ENCODE assay signal across 1 cellular context in genomic region chr11:65636810-65637557, GRCh38.
A peak's percentile ranks its signal among the peaks of the same experiment; 100 is the strongest.
TF ChIP-seq lines count a peak whose summit lies in the region.

No MANE protein-coding gene starts in this region.

TF ChIP-seq in HepG2, 621 proteins besides CTCF, POLR2A, EP300 and RAD21 (continues in another document):
- TF ChIP-seq NPAS2 (CRISPR knock-in tag; IDR thresholded peaks at IDR 0.05; ENCODE audit: borderline replicate concordance) (no peak), ZNF451 (CRISPR knock-in tag; IDR thresholded peaks at IDR 0.05) (no peak), CREB3 (CRISPR knock-in tag; IDR thresholded peaks at IDR 0.05) (no peak), CBX2 (IDR thresholded peaks at IDR 0.05; ENCODE audit: low read depth, low read length) (no peak), CBX2 (CRISPR knock-in tag; IDR thresholded peaks at IDR 0.05; ENCODE audit: low read depth) (no peak), E2F5 (CRISPR knock-in tag; conservative IDR thresholded peaks at IDR 0.05) (no peak), GLI4 (CRISPR knock-in tag; IDR thresholded peaks at IDR 0.05; ENCODE audit: borderline replicate concordance) (no peak), ZNF205 (CRISPR knock-in tag; IDR thresholded peaks at IDR 0.05) (no peak), ZFP41 (CRISPR knock-in tag; IDR thresholded peaks at IDR 0.05; ENCODE audit: borderline replicate concordance) (no peak), NFKB2 (CRISPR knock-in tag; IDR thresholded peaks at IDR 0.05; ENCODE audit: borderline replicate concordance) (no peak), NCOA2 (CRISPR knock-in tag; IDR thresholded peaks at IDR 0.05) (no peak), FOXK2 (IDR thresholded peaks at IDR 0.05) (no peak), CERS6 (CRISPR knock-in tag; IDR thresholded peaks at IDR 0.05) (no peak), MZF1 (CRISPR knock-in tag; IDR thresholded peaks at IDR 0.05; ENCODE audit: borderline replicate concordance) (no peak), WIZ (CRISPR knock-in tag; IDR thresholded peaks at IDR 0.05) (no peak), ZNF652 (CRISPR knock-in tag; IDR thresholded peaks at IDR 0.05; ENCODE audit: borderline replicate concordance, low read depth) (no peak), XBP1 (CRISPR knock-in tag; IDR thresholded peaks at IDR 0.05) (no peak), KLF15 (CRISPR knock-in tag; IDR thresholded peaks at IDR 0.05; ENCODE audit: borderline replicate concordance) (no peak), KDM1A (CRISPR knock-in tag; IDR thresholded peaks at IDR 0.05) (no peak), JUNB (CRISPR knock-in tag; IDR thresholded peaks at IDR 0.05; ENCODE audit: borderline replicate concordance) (no peak), SCMH1 (CRISPR knock-in tag; IDR thresholded peaks at IDR 0.05; ENCODE audit: borderline replicate concordance) (no peak), ZNF788 (CRISPR knock-in tag; IDR thresholded peaks at IDR 0.05; ENCODE audit: borderline replicate concordance) (0 out of 2 replicates have a peak, but pooled peaks have one; percentile 4), NR2F2 (IDR thresholded peaks at IDR 0.05; ENCODE audit: borderline replicate concordance, low read depth) (0 out of 2 replicates have a peak, but pooled peaks have one; percentile 51), SNAPC2 (CRISPR knock-in tag; IDR thresholded peaks at IDR 0.05) (no peak), ETS1 (CRISPR knock-in tag; IDR thresholded peaks at IDR 0.05) (no peak), MTA1 (CRISPR knock-in tag; IDR thresholded peaks at IDR 0.05; ENCODE audit: borderline replicate concordance) (0 out of 2 replicates have a peak, but pooled peaks have one; percentile 31), ZNF224 (CRISPR knock-in tag; IDR thresholded peaks at IDR 0.05) (no peak), ZNF570 (CRISPR knock-in tag; IDR thresholded peaks at IDR 0.05; ENCODE audit: borderline replicate concordance) (no peak), SAFB2 (CRISPR knock-in tag; IDR thresholded peaks at IDR 0.05; ENCODE audit: borderline replicate concordance, low read depth) (no peak), NR2C2 (CRISPR knock-in tag; IDR thresholded peaks at IDR 0.05; ENCODE audit: borderline replicate concordance) (peak; percentile 82), NCOA5 (CRISPR knock-in tag; IDR thresholded peaks at IDR 0.05) (no peak), ZNF232 (CRISPR knock-in tag; IDR thresholded peaks at IDR 0.05; ENCODE audit: borderline replicate concordance) (no peak), HNF4G (IDR thresholded peaks at IDR 0.05; ENCODE audit: borderline replicate concordance, low read depth, low read length) (peak; percentile 69; the same call in 1 of the 2 replicates), HNF4G (CRISPR knock-in tag; IDR thresholded peaks at IDR 0.05; ENCODE audit: borderline replicate concordance, low read depth) (no peak), HNF4A (CRISPR knock-in tag; IDR thresholded peaks at IDR 0.05) (peak; percentile 75), SOX13 (IDR thresholded peaks at IDR 0.05) (no peak), SOX13 (CRISPR knock-in tag; conservative IDR thresholded peaks at IDR 0.05 in 1 of 2, IDR thresholded peaks at IDR 0.05 in 1 of 2) (no peak), ZBTB20 (CRISPR knock-in tag; IDR thresholded peaks at IDR 0.05; ENCODE audit: borderline replicate concordance, low read depth) (no peak), NR2F6 (IDR thresholded peaks at IDR 0.05) (peak; percentile 81), NR2F6 (CRISPR knock-in tag; IDR thresholded peaks at IDR 0.05) (peak; percentile 75), MYPOP (CRISPR knock-in tag; IDR thresholded peaks at IDR 0.05) (no peak), IKZF1 (IDR thresholded peaks at IDR 0.05) (no peak), ZSCAN9 (CRISPR knock-in tag; IDR thresholded peaks at IDR 0.05; ENCODE audit: borderline replicate concordance) (no peak)
- TF ChIP-seq, protein P1, sequence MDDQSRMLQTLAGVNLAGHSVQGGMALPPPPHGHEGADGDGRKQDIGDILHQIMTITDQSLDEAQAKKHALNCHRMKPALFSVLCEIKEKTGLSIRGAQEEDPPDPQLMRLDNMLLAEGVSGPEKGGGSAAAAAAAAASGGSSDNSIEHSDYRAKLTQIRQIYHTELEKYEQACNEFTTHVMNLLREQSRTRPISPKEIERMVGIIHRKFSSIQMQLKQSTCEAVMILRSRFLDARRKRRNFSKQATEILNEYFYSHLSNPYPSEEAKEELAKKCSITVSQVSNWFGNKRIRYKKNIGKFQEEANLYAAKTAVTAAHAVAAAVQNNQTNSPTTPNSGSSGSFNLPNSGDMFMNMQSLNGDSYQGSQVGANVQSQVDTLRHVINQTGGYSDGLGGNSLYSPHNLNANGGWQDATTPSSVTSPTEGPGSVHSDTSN (CRISPR knock-in tag; IDR thresholded peaks at IDR 0.05; ENCODE audit: borderline replicate concordance) = no peak
- TF ChIP-seq, protein P2, sequence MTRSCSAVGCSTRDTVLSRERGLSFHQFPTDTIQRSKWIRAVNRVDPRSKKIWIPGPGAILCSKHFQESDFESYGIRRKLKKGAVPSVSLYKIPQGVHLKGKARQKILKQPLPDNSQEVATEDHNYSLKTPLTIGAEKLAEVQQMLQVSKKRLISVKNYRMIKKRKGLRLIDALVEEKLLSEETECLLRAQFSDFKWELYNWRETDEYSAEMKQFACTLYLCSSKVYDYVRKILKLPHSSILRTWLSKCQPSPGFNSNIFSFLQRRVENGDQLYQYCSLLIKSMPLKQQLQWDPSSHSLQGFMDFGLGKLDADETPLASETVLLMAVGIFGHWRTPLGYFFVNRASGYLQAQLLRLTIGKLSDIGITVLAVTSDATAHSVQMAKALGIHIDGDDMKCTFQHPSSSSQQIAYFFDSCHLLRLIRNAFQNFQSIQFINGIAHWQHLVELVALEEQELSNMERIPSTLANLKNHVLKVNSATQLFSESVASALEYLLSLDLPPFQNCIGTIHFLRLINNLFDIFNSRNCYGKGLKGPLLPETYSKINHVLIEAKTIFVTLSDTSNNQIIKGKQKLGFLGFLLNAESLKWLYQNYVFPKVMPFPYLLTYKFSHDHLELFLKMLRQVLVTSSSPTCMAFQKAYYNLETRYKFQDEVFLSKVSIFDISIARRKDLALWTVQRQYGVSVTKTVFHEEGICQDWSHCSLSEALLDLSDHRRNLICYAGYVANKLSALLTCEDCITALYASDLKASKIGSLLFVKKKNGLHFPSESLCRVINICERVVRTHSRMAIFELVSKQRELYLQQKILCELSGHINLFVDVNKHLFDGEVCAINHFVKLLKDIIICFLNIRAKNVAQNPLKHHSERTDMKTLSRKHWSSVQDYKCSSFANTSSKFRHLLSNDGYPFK (CRISPR knock-in tag; IDR thresholded peaks at IDR 0.05; ENCODE audit: borderline replicate concordance) = no peak
- TF ChIP-seq, protein P3, sequence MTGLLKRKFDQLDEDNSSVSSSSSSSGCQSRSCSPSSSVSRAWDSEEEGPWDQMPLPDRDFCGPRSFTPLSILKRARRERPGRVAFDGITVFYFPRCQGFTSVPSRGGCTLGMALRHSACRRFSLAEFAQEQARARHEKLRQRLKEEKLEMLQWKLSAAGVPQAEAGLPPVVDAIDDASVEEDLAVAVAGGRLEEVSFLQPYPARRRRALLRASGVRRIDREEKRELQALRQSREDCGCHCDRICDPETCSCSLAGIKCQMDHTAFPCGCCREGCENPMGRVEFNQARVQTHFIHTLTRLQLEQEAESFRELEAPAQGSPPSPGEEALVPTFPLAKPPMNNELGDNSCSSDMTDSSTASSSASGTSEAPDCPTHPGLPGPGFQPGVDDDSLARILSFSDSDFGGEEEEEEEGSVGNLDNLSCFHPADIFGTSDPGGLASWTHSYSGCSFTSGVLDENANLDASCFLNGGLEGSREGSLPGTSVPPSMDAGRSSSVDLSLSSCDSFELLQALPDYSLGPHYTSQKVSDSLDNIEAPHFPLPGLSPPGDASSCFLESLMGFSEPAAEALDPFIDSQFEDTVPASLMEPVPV (CRISPR knock-in tag; IDR thresholded peaks at IDR 0.05) = no peak
- TF ChIP-seq, protein P4, sequence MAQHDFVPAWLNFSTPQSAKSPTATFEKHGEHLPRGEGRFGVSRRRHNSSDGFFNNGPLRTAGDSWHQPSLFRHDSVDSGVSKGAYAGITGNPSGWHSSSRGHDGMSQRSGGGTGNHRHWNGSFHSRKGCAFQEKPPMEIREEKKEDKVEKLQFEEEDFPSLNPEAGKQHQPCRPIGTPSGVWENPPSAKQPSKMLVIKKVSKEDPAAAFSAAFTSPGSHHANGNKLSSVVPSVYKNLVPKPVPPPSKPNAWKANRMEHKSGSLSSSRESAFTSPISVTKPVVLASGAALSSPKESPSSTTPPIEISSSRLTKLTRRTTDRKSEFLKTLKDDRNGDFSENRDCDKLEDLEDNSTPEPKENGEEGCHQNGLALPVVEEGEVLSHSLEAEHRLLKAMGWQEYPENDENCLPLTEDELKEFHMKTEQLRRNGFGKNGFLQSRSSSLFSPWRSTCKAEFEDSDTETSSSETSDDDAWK (CRISPR knock-in tag; IDR thresholded peaks at IDR 0.05) = no peak
- TF ChIP-seq, protein P5, sequence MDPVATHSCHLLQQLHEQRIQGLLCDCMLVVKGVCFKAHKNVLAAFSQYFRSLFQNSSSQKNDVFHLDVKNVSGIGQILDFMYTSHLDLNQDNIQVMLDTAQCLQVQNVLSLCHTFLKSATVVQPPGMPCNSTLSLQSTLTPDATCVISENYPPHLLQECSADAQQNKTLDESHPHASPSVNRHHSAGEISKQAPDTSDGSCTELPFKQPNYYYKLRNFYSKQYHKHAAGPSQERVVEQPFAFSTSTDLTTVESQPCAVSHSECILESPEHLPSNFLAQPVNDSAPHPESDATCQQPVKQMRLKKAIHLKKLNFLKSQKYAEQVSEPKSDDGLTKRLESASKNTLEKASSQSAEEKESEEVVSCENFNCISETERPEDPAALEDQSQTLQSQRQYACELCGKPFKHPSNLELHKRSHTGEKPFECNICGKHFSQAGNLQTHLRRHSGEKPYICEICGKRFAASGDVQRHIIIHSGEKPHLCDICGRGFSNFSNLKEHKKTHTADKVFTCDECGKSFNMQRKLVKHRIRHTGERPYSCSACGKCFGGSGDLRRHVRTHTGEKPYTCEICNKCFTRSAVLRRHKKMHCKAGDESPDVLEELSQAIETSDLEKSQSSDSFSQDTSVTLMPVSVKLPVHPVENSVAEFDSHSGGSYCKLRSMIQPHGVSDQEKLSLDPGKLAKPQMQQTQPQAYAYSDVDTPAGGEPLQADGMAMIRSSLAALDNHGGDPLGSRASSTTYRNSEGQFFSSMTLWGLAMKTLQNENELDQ (CRISPR knock-in tag; IDR thresholded peaks at IDR 0.05; ENCODE audit: borderline replicate concordance) = no peak
- TF ChIP-seq, protein P6, sequence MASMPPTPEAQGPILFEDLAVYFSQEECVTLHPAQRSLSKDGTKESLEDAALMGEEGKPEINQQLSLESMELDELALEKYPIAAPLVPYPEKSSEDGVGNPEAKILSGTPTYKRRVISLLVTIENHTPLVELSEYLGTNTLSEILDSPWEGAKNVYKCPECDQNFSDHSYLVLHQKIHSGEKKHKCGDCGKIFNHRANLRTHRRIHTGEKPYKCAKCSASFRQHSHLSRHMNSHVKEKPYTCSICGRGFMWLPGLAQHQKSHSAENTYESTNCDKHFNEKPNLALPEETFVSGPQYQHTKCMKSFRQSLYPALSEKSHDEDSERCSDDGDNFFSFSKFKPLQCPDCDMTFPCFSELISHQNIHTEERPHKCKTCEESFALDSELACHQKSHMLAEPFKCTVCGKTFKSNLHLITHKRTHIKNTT (CRISPR knock-in tag; IDR thresholded peaks at IDR 0.05) = no peak
